In the genomic region with DNA sequence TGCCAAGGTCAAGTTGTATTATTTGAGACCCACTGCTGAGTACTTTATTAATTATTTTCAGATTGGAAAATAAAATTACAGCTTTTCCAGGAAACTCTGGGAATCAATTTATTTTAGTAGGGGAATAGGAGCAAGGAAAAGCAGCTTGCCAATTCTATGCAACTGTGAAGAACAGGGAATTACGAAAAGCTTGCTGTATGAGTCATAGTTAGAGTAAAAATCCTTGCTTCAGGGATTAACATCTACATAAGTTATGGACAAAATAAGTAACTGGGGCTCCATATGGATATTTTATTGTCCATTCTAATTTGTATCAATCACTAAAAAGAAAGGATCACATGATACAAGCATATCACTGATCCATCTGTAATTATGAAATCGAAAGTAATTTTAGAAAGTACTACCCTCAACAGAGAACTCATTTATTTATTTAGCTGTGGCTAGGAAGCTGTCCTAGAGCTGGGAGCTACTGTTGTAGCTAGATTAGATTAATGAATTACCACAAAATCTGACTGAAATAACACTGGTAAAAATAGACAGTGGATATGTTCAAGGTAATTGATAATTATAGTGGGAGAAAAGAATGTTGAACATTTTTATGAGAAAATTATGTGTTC, we compare ENCODE assay signal across 9 cellular contexts.
DNase-seq lines count a peak whose midpoint lies in the region; ATAC-seq and TF ChIP-seq lines count a peak whose summit lies in the region.
"Had no signal": no experiment of that assay in that cellular context is flagged by ENCODE, and none has a peak within 500 bp of the region (broad histone marks: within the 10 kb centered on the region; RNA-seq: fewer than 3 reads in every experiment).

No MANE protein-coding gene starts in this region.

- TF ChIP-seq POLR2A in sigmoid colon (IDR thresholded peaks at IDR 0.05), result no peak

- no peak overlapping the region for H3K4me3 ChIP-seq in PC-9
- peak overlapping the region in 3 of 4 donors; percentile 5 to 23 (median 5) for H3K4me3 ChIP-seq in sigmoid colon

- CTCF ChIA-PET in PC-9 (lab: Charles Lee), result no interaction called here

- H3K27ac Mint-ChIP-seq in activated T-helper 1 cell treated with anti-CD3 and anti-CD28 coated beads, Interleukin-12 subunit alpha, Interleukin-12 subunit beta, Interleukin-2, Interleukin-4 antibody, amounts not matched to agents 30 ng/mL and 10 ng/mL and 1 ng/mL, durations not matched to agents 14 hours and 24 hours and 36 hours, result no peak overlapping the region

- no peaks in the 10 kb centered on the region for H4K20me1 ChIP-seq in PC-9 (ENCODE audit: insufficient read depth)

- H3K79me2 ChIP-seq in PC-9 (ENCODE audit: low read depth), result no peaks in the 10 kb centered on the region

- no peaks in the 10 kb centered on the region for H3K27me3 ChIP-seq in PC-9 (ENCODE audit: insufficient read depth, low read depth)
- H3K27me3 ChIP-seq in sigmoid colon, result no peaks in the 10 kb centered on the region

- no TSS peak for BruUV-seq in PC-9 (replicated peaks; lab: Mats Ljungman, UMichigan)

- no peak overlapping the region for H2AFZ ChIP-seq in PC-9

- DNase-seq in PC-9 (no peak), fibroblast of peridontal ligament (ENCODE audit: extremely low read depth) (peak; percentile 80), sigmoid colon (no peak), cortex of kidney (lab: John Stamatoyannopoulos, UW) (no peak), amygdala (lab: John Stamatoyannopoulos, UW) (no peak)
- DNase-seq in activated T-helper 1 cell treated with anti-CD3 and anti-CD28 coated beads, Interleukin-12 subunit alpha, Interleukin-12 subunit beta, Interleukin-2, Interleukin-4 antibody, amounts not matched to agents 30 ng/mL and 10 ng/mL and 1 ng/mL, durations not matched to agents 14 hours and 24 hours and 36 hours (ENCODE audit: low spot score), result no peak
- DNase-seq: midbrain had no signal

- peak overlapping the region; percentile 34; the same call in 1 of the 2 replicates for H3K4me2 ChIP-seq in PC-9

- H3K4me1 Mint-ChIP-seq in activated T-helper 1 cell treated with anti-CD3 and anti-CD28 coated beads, Interleukin-12 subunit alpha, Interleukin-12 subunit beta, Interleukin-2, Interleukin-4 antibody, amounts not matched to agents 30 ng/mL and 10 ng/mL and 1 ng/mL, durations not matched to agents 14 hours and 24 hours and 36 hours (ENCODE audit: low read depth), result no peaks in the 10 kb centered on the region

- H3K4me1 ChIP-seq in PC-9 (replicated peaks; ENCODE audit: insufficient read depth), result no peaks in the 10 kb centered on the region
- peaks cover 0 to 5% (median 0%) of the 10 kb centered on the region in 4 donors for H3K4me1 ChIP-seq in sigmoid colon

- TF ChIP-seq EP300 in sigmoid colon (IDR thresholded peaks at IDR 0.05), result no peak

- H3K4me3 Mint-ChIP-seq in activated T-helper 1 cell treated with anti-CD3 and anti-CD28 coated beads, Interleukin-12 subunit alpha, Interleukin-12 subunit beta, Interleukin-2, Interleukin-4 antibody, amounts not matched to agents 30 ng/mL and 10 ng/mL and 1 ng/mL, durations not matched to agents 14 hours and 24 hours and 36 hours, result no peak overlapping the region

- TF ChIP-seq CTCF in PC-9 (conservative IDR thresholded peaks at IDR 0.05) (no peak), sigmoid colon (IDR thresholded peaks at IDR 0.05) (no peak)

- H3K36me3 ChIP-seq in PC-9 (ENCODE audit: low read depth), result no peaks in the 10 kb centered on the region
- no peaks in the 10 kb centered on the region for H3K36me3 ChIP-seq in sigmoid colon

- no peaks in the 10 kb centered on the region for H3K9me3 ChIP-seq in PC-9 (ENCODE audit: insufficient read depth, low read depth)
- H3K9me3 ChIP-seq in sigmoid colon, result no peaks in the 10 kb centered on the region

- intact Hi-C loops in PC-9 (cut with micrococcal nuclease; ENCODE audit: unreplicated experiment), result no loop called here
- intact Hi-C loops in sigmoid colon (cut with DNase I), result no loop called here
- intact Hi-C loops in activated T-helper 1 cell treated with anti-CD3 and anti-CD28 coated beads, Interleukin-12 subunit alpha, Interleukin-12 subunit beta, Interleukin-2, Interleukin-4 antibody, amounts not matched to agents 30 ng/mL and 10 ng/mL and 1 ng/mL, durations not matched to agents 14 hours and 24 hours and 36 hours (cut with micrococcal nuclease), result no loop called here

- 43 to 49% methylated on average over 2 of the region's 2 CpGs for WGBS in sigmoid colon, 2 donors

- H3F3A ChIP-seq in PC-9 (ENCODE audit: insufficient read depth, low read depth), result no peaks in the 10 kb centered on the region

- H3K9me2 ChIP-seq in PC-9 (ENCODE audit: insufficient read depth), result no peaks in the 10 kb centered on the region

- no peaks in the 10 kb centered on the region for H3K36me3 Mint-ChIP-seq in activated T-helper 1 cell treated with anti-CD3 and anti-CD28 coated beads, Interleukin-12 subunit alpha, Interleukin-12 subunit beta, Interleukin-2, Interleukin-4 antibody, amounts not matched to agents 30 ng/mL and 10 ng/mL and 1 ng/mL, durations not matched to agents 14 hours and 24 hours and 36 hours (ENCODE audit: low read depth)

- no peak overlapping the region for H3K27ac ChIP-seq in PC-9
- H3K27ac ChIP-seq in sigmoid colon, result no peak overlapping the region

- ATAC-seq in GM19438 (IDR thresholded peaks at IDR 0.05; ENCODE audit: low read depth, unreplicated experiment), result peak; percentile 70
- ATAC-seq in GM21576 (IDR thresholded peaks at IDR 0.05; ENCODE audit: unreplicated experiment), result no peak

- POLR2A ChIA-PET in PC-9 (lab: Charles Lee; ENCODE audit: unreplicated experiment), result no interaction called here

- H3K9me3 Mint-ChIP-seq in activated T-helper 1 cell treated with anti-CD3 and anti-CD28 coated beads, Interleukin-12 subunit alpha, Interleukin-12 subunit beta, Interleukin-2, Interleukin-4 antibody, amounts not matched to agents 30 ng/mL and 10 ng/mL and 1 ng/mL, durations not matched to agents 14 hours and 24 hours and 36 hours, result no peaks in the 10 kb centered on the region

- H3K27me3 Mint-ChIP-seq in activated T-helper 1 cell treated with anti-CD3 and anti-CD28 coated beads, Interleukin-12 subunit alpha, Interleukin-12 subunit beta, Interleukin-2, Interleukin-4 antibody, amounts not matched to agents 30 ng/mL and 10 ng/mL and 1 ng/mL, durations not matched to agents 14 hours and 24 hours and 36 hours (ENCODE audit: insufficient read depth), result no peaks in the 10 kb centered on the region
